8 cellular contexts compared by ENCODE assay signal in genomic region chr7:152435384-152436278, GRCh38. TPM values are rescaled to one million over a fixed set of nuclear protein-coding genes. Genes with fewer than 3 reads are reported as not detected.
A peak's percentile ranks its signal among the peaks of the same experiment; 100 is the strongest.
DNase-seq lines count a peak whose midpoint lies in the region; ATAC-seq and TF ChIP-seq lines count a peak whose summit lies in the region.

Gene KMT2C (minus strand): TSS chr7:152436003. CDS start chr7:152435786, 217 bp downstream.

- H3K27ac ChIP-seq in KOPT-K1 (ENCODE audit: low read depth, low read length, poor library complexity, severe bottlenecking) (peak within 1 kb of the TSS; percentile 85), layer of hippocampus (ENCODE audit: low read depth, low read length) (peak within 1 kb of the TSS; percentile 96)

- CTCF ChIA-PET in BJ (lab: Yijun Ruan, JAX) = interaction anchor here (1.3 kb wide), 1 partner anchor 95 kb away, joined by 5 read pairs; no protein-coding TSS in a partner anchor

- no peak for TF ChIP-seq CTCF in BJ (IDR thresholded peaks at IDR 0.05; ENCODE audit: insufficient read depth, low read depth, low read length)

- H3K27me3 ChIP-seq in BJ (ENCODE audit: control insufficient read depth, insufficient read depth, low read length) (no peaks in the 10 kb centered on the region), layer of hippocampus (ENCODE audit: control insufficient read depth, insufficient read depth, low read length) (no peaks in the 10 kb centered on the region)

- ATAC-seq in GM19438 (IDR thresholded peaks at IDR 0.05; ENCODE audit: low read depth, unreplicated experiment) = peak; percentile 5
- no peak for ATAC-seq in HG02840 (IDR thresholded peaks at IDR 0.05; ENCODE audit: low FRiP score, unreplicated experiment)

- DNase-seq in BJ (ENCODE audit: low read depth) = no peak
- DNase-seq in activated CD4-positive, CD25-positive, alpha-beta regulatory T cell treated with anti-CD3 and anti-CD28 coated beads, Interleukin-2, amount 50 U/mL, for 16 hours (ENCODE audit: low read depth, low spot score) = peak; percentile 4
- peak; percentile 46 for DNase-seq in cerebellar cortex (ENCODE audit: low spot score)
- peak; percentile 11 to 13 for DNase-seq in stimulated activated CD4-positive, alpha-beta T cell treated with anti-CD3 and anti-CD28 coated beads, Interleukin-15, amount 100 ng/mL, for 48 hours (ENCODE audit: low read depth in 2 of 2)

- H3K4me3 ChIP-seq in BJ (ENCODE audit: low read depth, low read length) = peak within 1 kb of the TSS; percentile 80

- POLR2A ChIA-PET in BJ (lab: Charles Lee) = no interaction called here

- H3K36me3 ChIP-seq in BJ (ENCODE audit: control insufficient read depth, insufficient read depth, low read length) (no peaks in the 10 kb centered on the region), KOPT-K1 (ENCODE audit: insufficient read depth, low read length) (no peaks in the 10 kb centered on the region)

- H3K9me3 ChIP-seq in KOPT-K1 (ENCODE audit: insufficient read depth, low read length, poor library complexity, severe bottlenecking) = no peaks in the 10 kb centered on the region

RNA-seq across cellular contexts. Expression of gene KMT2C, which starts in this region (rescaled TPM):
- polyA plus RNA-seq in BJ (2011; rRNA removed) = 6.9 and 9.3 TPM in 2 replicates
- polyA minus RNA-seq in BJ (2011; rRNA and poly(A)+ RNA removed) = 30.3 and 30.7 TPM in 2 replicates
